31 cellular contexts compared by ENCODE assay signal in genomic region chr9:133483611-133484010, GRCh38. TPM values are rescaled to one million over a fixed set of nuclear protein-coding genes. Genes with fewer than 3 reads are reported as not detected.
DNase-seq lines count a peak whose midpoint lies in the region; ATAC-seq and TF ChIP-seq lines count a peak whose summit lies in the region.
"Had no signal": no experiment of that assay in that cellular context is flagged by ENCODE, and none has a peak within 500 bp of the region (broad histone marks: within the 10 kb centered on the region; RNA-seq: fewer than 3 reads in every experiment).

No MANE protein-coding gene starts in this region.

- peaks cover 4% of the 10 kb centered on the region for H3K27me3 ChIP-seq in lower lobe of right lung (ENCODE audit: low read depth)
- H3K27me3 ChIP-seq: SJSA1 had no signal

- no peak for ATAC-seq in Right ventricle myocardium inferior
- ATAC-seq in lower lobe of right lung, result no peak
- ATAC-seq in stimulated activated naive B cell treated with anti-CD40 and anti-IgM and Interleukin-4, amounts not matched to agents 10 μg/mL and 1 μg/mL and 100 μg/mL, for 72 hours (replicated peaks), result no peak
- no peak for ATAC-seq in HG02981 (IDR thresholded peaks at IDR 0.05; ENCODE audit: unreplicated experiment)
- ATAC-seq in GM21390 (IDR thresholded peaks at IDR 0.05; ENCODE audit: unreplicated experiment), result no peak
- ATAC-seq: GM12878, K562, PC-3 had no signal

- peaks cover 6% of the 10 kb centered on the region for H3K4me1 Mint-ChIP-seq in chondrocyte (ENCODE audit: low read depth)
- H3K4me1 Mint-ChIP-seq in stimulated activated naive B cell treated with anti-CD40 and anti-IgM and Interleukin-4, amounts not matched to agents 10 μg/mL and 1 μg/mL and 100 μg/mL, for 72 hours, result peaks cover 13 to 15% of the 10 kb centered on the region in 2 donors

- peaks cover 19% of the 10 kb centered on the region for H3K4me1 ChIP-seq in lower lobe of right lung

- no peak overlapping the region for H3K4me3 ChIP-seq in lower lobe of right lung
- H3K4me3 ChIP-seq: GM12878, K562, SJSA1 had no signal

- DNase-seq in Right ventricle myocardium inferior (ENCODE audit: missing footprints), result peak; percentile 26
- no peak for DNase-seq in cardiac septum (ENCODE audit: low spot score)
- DNase-seq in chondrocyte (ENCODE audit: low spot score), result peak; percentile 72
- peak; percentile 25 for DNase-seq in lower lobe of right lung
- no peak for DNase-seq in stimulated activated naive B cell treated with anti-CD40 and anti-IgM and Interleukin-4, amounts not matched to agents 10 μg/mL and 1 μg/mL and 100 μg/mL, for 72 hours
- no peak for DNase-seq in germinal center (ENCODE audit: low spot score)
- DNase-seq: CD8-positive, alpha-beta memory T cell; DMS 273 treated with DMSO at 0.1 percent for 48 hours; DMS79; EL; GDM1; Kasumi-1; NCI-H1092 treated with DMSO at 0.1 percent for 48 hours; NCI-H1436; NCI-H187 treated with DMSO at 0.1 percent for 48 hours; NCI-H2107; NCI-H446; NCI-H524 treated with DMSO at 0.1 percent for 48 hours; NCI-H82; NK-92 treated with Interleukin-12 subunit alpha and Interleukin-12 subunit beta, amount 100 ng/mL, for 24 hours; PC-3 had no signal

- no peak overlapping the region for H3K27ac Mint-ChIP-seq in chondrocyte (ENCODE audit: unreplicated experiment)
- H3K27ac Mint-ChIP-seq in stimulated activated naive B cell treated with anti-CD40 and anti-IgM and Interleukin-4, amounts not matched to agents 10 μg/mL and 1 μg/mL and 100 μg/mL, for 72 hours, result peak overlapping the region; percentile 57
- H3K27ac Mint-ChIP-seq: B cell had no signal

- peaks cover 10% of the 10 kb centered on the region for H3K27me3 Mint-ChIP-seq in chondrocyte (ENCODE audit: low read depth)
- H3K27me3 Mint-ChIP-seq in stimulated activated naive B cell treated with anti-CD40 and anti-IgM and Interleukin-4, amounts not matched to agents 10 μg/mL and 1 μg/mL and 100 μg/mL, for 72 hours, result peaks cover 3 to 5% of the 10 kb centered on the region in 2 donors

- H3K9me3 ChIP-seq in lower lobe of right lung, result no peaks in the 10 kb centered on the region
- H3K9me3 ChIP-seq: SJSA1 had no signal

- no peak overlapping the region for H3K27ac ChIP-seq in lower lobe of right lung
- H3K27ac ChIP-seq: 22Rv1, SJSA1 had no signal

- H3K4me3 Mint-ChIP-seq in chondrocyte (ENCODE audit: unreplicated experiment), result no peak overlapping the region
- H3K4me3 Mint-ChIP-seq in stimulated activated naive B cell treated with anti-CD40 and anti-IgM and Interleukin-4, amounts not matched to agents 10 μg/mL and 1 μg/mL and 100 μg/mL, for 72 hours, result no peak overlapping the region
- H3K4me3 Mint-ChIP-seq: B cell had no signal

- H3K9me3 Mint-ChIP-seq in chondrocyte (ENCODE audit: low read depth), result no peaks in the 10 kb centered on the region
- no peaks in the 10 kb centered on the region for H3K9me3 Mint-ChIP-seq in stimulated activated naive B cell treated with anti-CD40 and anti-IgM and Interleukin-4, amounts not matched to agents 10 μg/mL and 1 μg/mL and 100 μg/mL, for 72 hours
- H3K9me3 Mint-ChIP-seq: CD8-positive, alpha-beta memory T cell had no signal

- no peaks in the 10 kb centered on the region for H3K36me3 ChIP-seq in lower lobe of right lung
- H3K36me3 ChIP-seq: SJSA1 had no signal

- intact Hi-C loops in Right ventricle myocardium inferior (cut with DNase I) (no loop called here), cardiac septum (cut with DNase I) (no loop called here), lower lobe of right lung (cut with DNase I) (no loop called here)

- TF ChIP-seq CTCF in chondrocyte (IDR thresholded peaks at IDR 0.05) (no peak), lower lobe of right lung (IDR thresholded peaks at IDR 0.05) (no peak)

- H3K36me3 Mint-ChIP-seq in chondrocyte (ENCODE audit: low read depth), result no peaks in the 10 kb centered on the region
- peaks cover 0 to 3% of the 10 kb centered on the region in 2 donors for H3K36me3 Mint-ChIP-seq in stimulated activated naive B cell treated with anti-CD40 and anti-IgM and Interleukin-4, amounts not matched to agents 10 μg/mL and 1 μg/mL and 100 μg/mL, for 72 hours
- H3K36me3 Mint-ChIP-seq: CD8-positive, alpha-beta memory T cell had no signal

RNA-seq across cellular contexts. Expression of gene SLC2A6, which starts 4.7 kb away (rescaled TPM):
- total RNA-seq in Right ventricle myocardium inferior (2.7 TPM), cardiac septum (3.6 TPM), chondrocyte (5.4 to 13.7 TPM (median 13.2 TPM) in 3 replicates), lower lobe of right lung (10.5 TPM)

RNA-seq across cellular contexts. Expression of gene CACFD1, which starts 23.8 kb away (rescaled TPM):
- 13.9 TPM for total RNA-seq in Right ventricle myocardium inferior
- 15.0 TPM for total RNA-seq in cardiac septum
- total RNA-seq in chondrocyte, result 14.4 to 22.3 TPM (median 18.8 TPM) in 3 replicates
- total RNA-seq in lower lobe of right lung, result 34.3 TPM

RNA-seq across cellular contexts. Expression of gene MYMK, which starts 41.1 kb away (rescaled TPM):
- not detected for total RNA-seq in Right ventricle myocardium inferior
- not detected for total RNA-seq in cardiac septum
- not detected in 3 replicates for total RNA-seq in chondrocyte
- total RNA-seq in lower lobe of right lung, result not detected
- total RNA-seq: B cell; CD8-positive, alpha-beta memory T cell; GM12878; H4; HT1080; K562; M059J; PC-3; SJSA1 had no signal

RNA-seq across cellular contexts. Expression of gene ADAMTSL2, which starts 50.9 kb away (rescaled TPM):
- total RNA-seq in Right ventricle myocardium inferior (9.5 TPM), cardiac septum (9.6 TPM), chondrocyte (0.15 to 0.31 TPM (median 0.23 TPM) in 3 replicates), lower lobe of right lung (10.1 TPM)
- total RNA-seq: B cell; CD8-positive, alpha-beta memory T cell; GM12878; H4; HT1080; PC-3; SJSA1 had no signal

Comparison
In these comparisons a context has a peak if more than half of its experiments do, and no peak if none do; other contexts are left out.
1. DNase-seq: peak in Right ventricle myocardium inferior (single experiment), chondrocyte (single experiment) and lower lobe of right lung (single experiment); none in cardiac septum (single experiment), stimulated activated naive B cell treated with anti-CD40 and anti-IgM and Interleukin-4, amounts not matched to agents 10 μg/mL and 1 μg/mL and 100 μg/mL, for 72 hours (single experiment) and germinal center (single experiment).